In genomic region chr11:132373405-132374141, GRCh38 we compare ENCODE assay signal across 22 cellular contexts.
"Had no signal": no experiment of that assay in that cellular context is flagged by ENCODE, and none has a peak within 500 bp of the region (broad histone marks: within the 10 kb centered on the region; RNA-seq: fewer than 3 reads in every experiment).

No MANE protein-coding gene starts in this region.

- FAIRE-seq: islet of Langerhans, urothelium cell line had no signal

- H3K27me3 ChIP-seq: ascending aorta, cardiac muscle cell had no signal

- H3K36me3 ChIP-seq: ascending aorta, cardiac muscle cell, thoracic aorta had no signal

- ATAC-seq: esophagus mucosa; left ventricle myocardium superior; sciatic nerve; stimulated activated effector memory CD8-positive, alpha-beta T cell treated with anti-CD3 and anti-CD28 coated beads, Interleukin-12 subunit alpha, Interleukin-12 subunit beta, amount 100 ng/mL, for 72 hours had no signal

- H3K4me1 ChIP-seq: ascending aorta had no signal

- H3K9me3 ChIP-seq: ascending aorta, thoracic aorta had no signal

- DNase-seq: activated CD4-positive, alpha-beta memory T cell treated with anti-CD3 and anti-CD28 coated beads for 36 hours; activated CD4-positive, alpha-beta T cell treated with anti-CD3 and anti-CD28 coated beads for 4 hours; activated CD4-positive, CD25-positive, alpha-beta regulatory T cell; activated CD8-positive, alpha-beta memory T cell treated with anti-CD3 and anti-CD28 coated beads, Interleukin-2, amount 50 U/mL, for 4 hours; activated gamma-delta T cell; activated naive CD4-positive, alpha-beta T cell treated with anti-CD3 and anti-CD28 coated beads, Interleukin-2, amount 10 ng/mL, durations not matched to agents 7 days and 5 days; activated naive CD8-positive, alpha-beta T cell treated with anti-CD3 and anti-CD28 coated beads, Interleukin-2, amount 10 ng/mL, durations not matched to agents 7 days and 5 days; activated T-cell treated with anti-CD3 and anti-CD28 coated beads, Interleukin-2, amount 50 U/mL, for 1 hour; foreskin melanocyte; left ventricle myocardium superior; stimulated activated CD4-positive, alpha-beta T cell treated with anti-CD3 and anti-CD28 coated beads, Interleukin-4, amount 100 ng/mL, for 24 hours; trophoblast cell had no signal

- H3K4me3 ChIP-seq: ascending aorta, cardiac muscle cell, coronary artery, skin epidermis, thoracic aorta had no signal

- H3K27ac ChIP-seq: ascending aorta, cardiac muscle cell, coronary artery, skin epidermis, thoracic aorta had no signal
